In genomic region chr10:47264797-47265281, GRCh38 we compare ENCODE assay signal across 12 cellular contexts. TPM values are rescaled to one million over a fixed set of nuclear protein-coding genes. Genes with fewer than 3 reads are reported as not detected.
DNase-seq lines count a peak whose midpoint lies in the region; ATAC-seq and TF ChIP-seq lines count a peak whose summit lies in the region.
"Had no signal": no experiment of that assay in that cellular context is flagged by ENCODE, and none has a peak within 500 bp of the region (broad histone marks: within the 10 kb centered on the region; RNA-seq: fewer than 3 reads in every experiment).

No MANE protein-coding gene starts in this region.

- TF ChIP-seq POLR2A in erythroblast (IDR thresholded peaks at IDR 0.05; ENCODE audit: low read length), result no peak

- H3K27me3 Mint-ChIP-seq in immature natural killer cell (ENCODE audit: low read depth in 3 of 3) (peaks cover 0 to 6% (median 5%) of the 10 kb centered on the region in 3 donors), Calu3 (ENCODE audit: unreplicated experiment) (peaks cover 86% of the 10 kb centered on the region)

- intact Hi-C loops in Calu3 (cut with micrococcal nuclease; ENCODE audit: unreplicated experiment), result no loop called here

- H3K27ac Mint-ChIP-seq in immature natural killer cell (no peak overlapping the region), Calu3 (ENCODE audit: unreplicated experiment) (no peak overlapping the region)

- no peak for TF ChIP-seq CTCF in Calu3 (IDR thresholded peaks at IDR 0.05; ENCODE audit: unreplicated experiment)

- H3K4me3 Mint-ChIP-seq in immature natural killer cell, result no peak overlapping the region
- no peak overlapping the region for H3K4me3 Mint-ChIP-seq in Calu3 (ENCODE audit: low read depth, unreplicated experiment)

- H3K9me3 Mint-ChIP-seq in immature natural killer cell (peaks cover 0 to 6% (median 0%) of the 10 kb centered on the region in 6 donors), Calu3 (ENCODE audit: low read depth, unreplicated experiment) (peaks cover 5% of the 10 kb centered on the region)

- CTCF ChIA-PET in Calu3 (lab: Charles Lee), result no interaction called here

- H3K4me1 Mint-ChIP-seq in immature natural killer cell (peaks cover 4 to 12% of the 10 kb centered on the region in 2 donors), Calu3 (ENCODE audit: low read depth, unreplicated experiment) (no peaks in the 10 kb centered on the region)

- H3K36me3 Mint-ChIP-seq in immature natural killer cell (no peaks in the 10 kb centered on the region), Calu3 (ENCODE audit: insufficient read depth, unreplicated experiment) (no peaks in the 10 kb centered on the region)

- BruUV-seq in Calu3 (replicated peaks; lab: Mats Ljungman, UMichigan), result no TSS peak

- DNase-seq in activated gamma-delta T cell treated with Interleukin-2 at 50 U/mL for 16 hours (peak; percentile 55), activated gamma-delta T cell (lab: John Stamatoyannopoulos, UW) (no peak), erythroblast (lab: John Stamatoyannopoulos, UW) (no peak), immature natural killer cell (no peak), Calu3 (no peak)
- peak; percentile 44 for DNase-seq in activated naive CD4-positive, alpha-beta T cell treated with Interleukin-2 at 50 U/mL for 16 hours
- DNase-seq in stimulated activated CD4-positive, alpha-beta T cell treated with anti-CD3 and anti-CD28 coated beads, Interleukin-12 subunit alpha, Interleukin-12 subunit beta, amount 100 ng/mL, for 4 hours, result peak; percentile 54
- DNase-seq: GOT3; NK-92 treated with Interleukin-12 subunit alpha and Interleukin-12 subunit beta, amount 100 ng/mL, for 24 hours had no signal

- no peak for ATAC-seq in GM21619 (IDR thresholded peaks at IDR 0.05; ENCODE audit: unreplicated experiment)

RNA-seq across cellular contexts. Expression of gene GDF10, which starts 35.2 kb away (rescaled TPM):
- not detected for polyA plus RNA-seq in immature natural killer cell
- total RNA-seq in Calu3 (2022), result not detected in 2 replicates

RNA-seq across cellular contexts. Expression of gene GDF2, which starts 57.4 kb away (rescaled TPM):
- not detected for polyA plus RNA-seq in immature natural killer cell
- total RNA-seq in Calu3 (2022), result not detected in 2 replicates
- total RNA-seq: adrenal gland, fibroblast of lung had no signal
- polyA plus RNA-seq: adrenal gland, fibroblast of lung had no signal

Comparison
In these comparisons a context has a peak if more than half of its experiments do, and no peak if none do; other contexts are left out.
1. DNase-seq: peak in activated gamma-delta T cell treated with Interleukin-2 at 50 U/mL for 16 hours (single experiment), activated naive CD4-positive, alpha-beta T cell treated with Interleukin-2 at 50 U/mL for 16 hours (single experiment) and stimulated activated CD4-positive, alpha-beta T cell treated with anti-CD3 and anti-CD28 coated beads, Interleukin-12 subunit alpha, Interleukin-12 subunit beta, amount 100 ng/mL, for 4 hours (single experiment); none in activated gamma-delta T cell (single experiment), erythroblast (0 of 2), immature natural killer cell (0 of 3) and Calu3 (single experiment).